Comparison of ENCODE assay signal across 24 cellular contexts in genomic region chr12:18521461-18521860, GRCh38.
"Had no signal": no experiment of that assay in that cellular context is flagged by ENCODE, and none has a peak within 500 bp of the region (broad histone marks: within the 10 kb centered on the region; RNA-seq: fewer than 3 reads in every experiment).

No MANE protein-coding gene starts in this region.

- H3K27ac ChIP-seq: HL-60, KMS-11, SJSA1 had no signal

- H3K4me2 ChIP-seq: KMS-11, SK-N-SH had no signal

- ATAC-seq: K562 had no signal

- H3K9me3 ChIP-seq: SK-N-SH had no signal

- H3K4me1 Mint-ChIP-seq: IgD-negative memory B cell had no signal

- H3K4me3 ChIP-seq: K562, SJSA1 had no signal

- DNase-seq: Kasumi-1, MV-4-11, NCI-H1048, NCI-H1105, NCI-H1417, NCI-H1436 treated with DMSO at 0.1 percent for 48 hours, NCI-H1694, NCI-H187 treated with DMSO at 0.1 percent for 48 hours, NCI-H2029 treated with DMSO at 0.1 percent for 48 hours, NCI-H2171 treated with DMSO at 0.1 percent for 48 hours, NCI-H345, NCI-H446 treated with DMSO at 0.1 percent for 48 hours, NCI-H510A treated with DMSO at 0.1 percent for 48 hours, NCI-H526, Right ventricle myocardium superior, RPMI8226, SIG-M5, SK-N-SH, SW 1271 had no signal

- H3K9me2 ChIP-seq: SK-N-SH had no signal

- H3K4me1 ChIP-seq: SJSA1 had no signal

- H3K27ac Mint-ChIP-seq: IgD-negative memory B cell had no signal

- H3K36me3 ChIP-seq: SJSA1 had no signal

- H3K27me3 Mint-ChIP-seq: IgD-negative memory B cell had no signal

- H3K27me3 ChIP-seq: SJSA1 had no signal

- H3K36me3 Mint-ChIP-seq: IgD-negative memory B cell had no signal

- H3K4me3 Mint-ChIP-seq: IgD-negative memory B cell had no signal
